16 cellular contexts compared by ENCODE assay signal in the genomic region with DNA sequence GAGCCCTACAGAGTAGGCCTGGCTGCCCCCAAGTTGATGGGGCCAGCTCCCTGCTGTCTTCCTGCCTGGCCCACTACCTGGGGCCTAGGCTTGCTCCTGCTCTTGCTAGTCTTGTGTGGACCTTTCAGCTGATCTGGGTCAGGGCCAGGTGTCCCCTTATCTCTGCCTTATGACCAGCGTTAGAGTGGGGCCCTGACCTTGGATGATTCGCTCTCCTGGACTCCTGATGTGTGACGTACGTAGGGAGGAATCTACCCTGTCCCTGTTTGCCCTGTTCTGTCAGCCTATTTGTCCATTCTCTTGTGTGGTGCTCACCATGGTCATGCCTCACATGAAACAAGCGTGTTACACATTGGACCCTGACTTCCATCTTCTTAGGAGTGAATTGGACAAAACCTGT.
DNase-seq lines count a peak whose midpoint lies in the region; ATAC-seq and TF ChIP-seq lines count a peak whose summit lies in the region.
"Had no signal": no experiment of that assay in that cellular context is flagged by ENCODE, and none has a peak within 500 bp of the region (broad histone marks: within the 10 kb centered on the region; RNA-seq: fewer than 3 reads in every experiment).

No MANE protein-coding gene starts in this region.

- ATAC-seq in Right ventricle myocardium superior (ENCODE audit: poor library complexity) (peak; percentile 73), HG03097 (IDR thresholded peaks at IDR 0.05; ENCODE audit: low FRiP score, unreplicated experiment) (no peak)

- no peak overlapping the region for H2BK5ac ChIP-seq in neuronal stem cell (ENCODE audit: low read length)

- peak overlapping the region in 1 of 5 donors; percentile 65 for H3K27ac ChIP-seq in adrenal gland
- no peak overlapping the region for H3K27ac ChIP-seq in neuronal stem cell (replicated peaks; ENCODE audit: low read length)
- no peak overlapping the region for H3K27ac ChIP-seq in colonic mucosa
- H3K27ac ChIP-seq: SJSA1 had no signal

- peak overlapping the region; percentile 39 for H2AFZ ChIP-seq in neuronal stem cell (ENCODE audit: low read length)

- H2BK12ac ChIP-seq in neuronal stem cell (ENCODE audit: low read length): peak overlapping the region; percentile 67

- no peak for TF ChIP-seq POLR2A in adrenal gland (IDR thresholded peaks at IDR 0.05)

- intact Hi-C loops in adrenal gland (cut with DNase I): loop anchor here in 1 of 2 donors (10.0 kb wide), 1 partner anchor 118 kb away; no protein-coding TSS in a partner anchor
- intact Hi-C loops in Right ventricle myocardium superior (cut with DNase I): no loop called here
- intact Hi-C loops in colonic mucosa (cut with DNase I): no loop called here

- H3K14ac ChIP-seq in neuronal stem cell (ENCODE audit: low read length): peak overlapping the region; percentile 39

- no peak overlapping the region for H2BK15ac ChIP-seq in neuronal stem cell (ENCODE audit: low read length)

- H3K9ac ChIP-seq in neuronal stem cell (ENCODE audit: low read depth, low read length, poor library complexity): no peak overlapping the region
- no peak overlapping the region for H3K9ac ChIP-seq in colonic mucosa (ENCODE audit: low read depth in 2 of 2, low read length in 2 of 2)

- WGBS in adrenal gland, 4 donors: 47 to 85% (median 54%) methylated on average over 4 to 5 of the region's 5 CpGs
- no CpG with 5 or more reads among the region's 5 CpGs for WGBS in neuronal stem cell (ENCODE audit: extremely low coverage in 2 of 2, insufficient read length in 2 of 2, insufficient replicate concordance in 1 of 2), 2 donors

- H3K4me3 ChIP-seq in adrenal gland (no peak overlapping the region), neuronal stem cell (ENCODE audit: low read length in 2 of 2) (no peak overlapping the region), colonic mucosa (no peak overlapping the region)
- H3K4me3 ChIP-seq: SJSA1, upper lobe of left lung had no signal

- H3K4me1 ChIP-seq in adrenal gland (replicated peaks in 1 of 2) (peaks cover 4 to 5% of the 10 kb centered on the region in 2 donors), neuronal stem cell (ENCODE audit: control insufficient read depth in 2 of 2, insufficient read depth in 1 of 2, low read depth in 1 of 2, low read length in 2 of 2) (peaks cover 10 to 11% of the 10 kb centered on the region in 2 donors), colonic mucosa (no peaks in the 10 kb centered on the region)
- H3K4me1 ChIP-seq: SJSA1, upper lobe of left lung had no signal

- no peak overlapping the region for H4K8ac ChIP-seq in neuronal stem cell (ENCODE audit: low read depth, low read length)

- H3K23ac ChIP-seq in neuronal stem cell (ENCODE audit: low read depth, low read length, poor library complexity): peak overlapping the region; percentile 3

- peak overlapping the region; percentile 30 for H2AK5ac ChIP-seq in neuronal stem cell (ENCODE audit: low read depth, low read length)

- H3K9me3 ChIP-seq in adrenal gland (replicated peaks in 1 of 3) (no peaks in the 10 kb centered on the region), neuronal stem cell (replicated peaks in 1 of 2; ENCODE audit: control insufficient read depth in 2 of 2, insufficient read depth in 1 of 2, low read depth in 1 of 2, low read length in 2 of 2) (peaks cover 3 to 4% of the 10 kb centered on the region in 2 donors), colonic mucosa (no peaks in the 10 kb centered on the region)
- H3K9me3 ChIP-seq: SJSA1, upper lobe of left lung had no signal

- DNase-seq in EL: peak; percentile 80
- peak; percentile 31 to 82 (median 69) for DNase-seq in adrenal gland
- DNase-seq in Right ventricle myocardium superior: no peak
- no peak for DNase-seq in neuronal stem cell (ENCODE audit: low spot score)
- DNase-seq in colonic mucosa: no peak
- no peak for DNase-seq in dermis blood vessel endothelial cell
- no peak for DNase-seq in mesenteric fat pad (ENCODE audit: low spot score)
- DNase-seq: ACHN; activated naive CD8-positive, alpha-beta T cell treated with anti-CD3 and anti-CD28 coated beads, Interleukin-2, amount 10 ng/mL, durations not matched to agents 7 days and 5 days; CD4-positive, alpha-beta memory T cell; DMS79 treated with DMSO at 0.1 percent for 48 hours; NCI-H1417 treated with DMSO at 0.1 percent for 48 hours; stimulated activated naive CD4-positive, alpha-beta T cell treated with Interleukin-2 at 50 U/mL for 16 hours; upper lobe of left lung had no signal

- no peak overlapping the region for H3K4ac ChIP-seq in neuronal stem cell (ENCODE audit: low read length)

- H3K79me1 ChIP-seq in neuronal stem cell (ENCODE audit: low read depth, low read length): no peaks in the 10 kb centered on the region

- H4K91ac ChIP-seq in neuronal stem cell (ENCODE audit: low read depth, low read length, poor library complexity): peak overlapping the region; percentile 20

- H3K4me2 ChIP-seq in neuronal stem cell (ENCODE audit: insufficient read depth, low read length, poor library complexity, severe bottlenecking): no peak overlapping the region

- H3K36me3 ChIP-seq in adrenal gland (replicated peaks in 1 of 2) (no peaks in the 10 kb centered on the region), neuronal stem cell (replicated peaks in 1 of 2; ENCODE audit: control insufficient read depth in 2 of 2, insufficient read depth in 2 of 2, low read length in 2 of 2) (no peaks in the 10 kb centered on the region), colonic mucosa (no peaks in the 10 kb centered on the region)
- H3K36me3 ChIP-seq: SJSA1, upper lobe of left lung had no signal

- H3K27me3 ChIP-seq in adrenal gland: no peaks in the 10 kb centered on the region
- H3K27me3 ChIP-seq in neuronal stem cell (ENCODE audit: control insufficient read depth in 3 of 3, insufficient read depth in 3 of 3, low read depth in 1 of 3, low read length in 3 of 3): peaks cover 0 to 2% (median 0%) of the 10 kb centered on the region in 3 experiments
- no peaks in the 10 kb centered on the region for H3K27me3 ChIP-seq in colonic mucosa
- H3K27me3 ChIP-seq: SJSA1, upper lobe of left lung had no signal

- H3K18ac ChIP-seq in neuronal stem cell (ENCODE audit: low read length): peak overlapping the region; percentile 67

- TF ChIP-seq CTCF in adrenal gland (IDR thresholded peaks at IDR 0.05) (no peak), colonic mucosa (IDR thresholded peaks at IDR 0.05) (no peak)

- H2BK120ac ChIP-seq in neuronal stem cell (ENCODE audit: low read depth, low read length): no peak overlapping the region

Comparison
In these comparisons a context has a peak if more than half of its experiments do, and no peak if none do; other contexts are left out.
1. DNase-seq: peak in EL (single experiment) and adrenal gland (7 of 7); none in Right ventricle myocardium superior (single experiment), neuronal stem cell (single experiment), colonic mucosa (single experiment), dermis blood vessel endothelial cell (single experiment) and mesenteric fat pad (single experiment).